Comparison of ENCODE assay signal across 36 cellular contexts in the genomic region with DNA sequence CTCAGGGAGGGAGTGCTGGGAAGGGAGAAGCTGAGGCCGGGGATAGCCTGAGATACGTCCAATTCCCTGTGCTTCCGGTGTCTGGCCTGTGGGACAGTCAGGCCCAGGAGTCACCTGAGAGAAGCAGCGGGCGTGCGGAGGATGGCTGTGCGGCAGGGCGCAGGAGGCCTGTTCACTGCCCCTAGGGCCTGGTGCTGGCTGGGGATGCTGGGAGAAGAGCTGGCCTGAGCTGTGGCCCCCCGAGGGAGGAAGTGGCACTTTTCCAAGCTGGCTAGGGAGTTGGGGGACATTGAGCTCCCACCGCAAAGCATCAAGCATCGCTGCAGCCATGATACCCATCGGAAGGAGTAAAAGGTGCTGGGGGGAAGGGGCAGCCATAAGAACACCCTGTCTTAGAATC.
"Had no signal": no experiment of that assay in that cellular context is flagged by ENCODE, and none has a peak within 500 bp of the region (broad histone marks: within the 10 kb centered on the region; RNA-seq: fewer than 3 reads in every experiment).

No MANE protein-coding gene starts in this region.

- H3K4me3 ChIP-seq: adrenal gland, body of pancreas, breast epithelium had no signal

- H3K4me1 Mint-ChIP-seq: activated B cell treated with CpG ODN at 0.5 μM for 24 hours; activated CD4-positive, alpha-beta T cell treated with anti-CD3 and anti-CD28 coated beads, Interleukin-2, amount 10 ng/mL, durations not matched to agents 24 days and 14 days; activated naive CD8-positive, alpha-beta T cell treated with anti-CD3 and anti-CD28 coated beads for 36 hours; activated T-helper 17 cell treated with anti-CD3 and anti-CD28 coated beads, Interleukin-2, amount 50 U/mL, for 72 hours had no signal

- H3K9me3 Mint-ChIP-seq: activated B cell treated with CpG ODN at 0.5 μM for 24 hours; activated CD4-positive, alpha-beta memory T cell treated with anti-CD3 and anti-CD28 coated beads for 36 hours; activated CD8-positive, alpha-beta T cell treated with anti-CD3 and anti-CD28 coated beads for 36 hours; activated naive CD4-positive, alpha-beta T cell treated with anti-CD3 and anti-CD28 coated beads for 36 hours; activated T-cell treated with anti-CD3 and anti-CD28 coated beads, Interleukin-2, amount 50 U/mL, for 4 hours; activated T-cell treated with anti-CD3 and anti-CD28 coated beads, Interleukin-2, amount 50 U/mL, for 72 hours; activated T-helper 1 cell treated with anti-CD3 and anti-CD28 coated beads, Interleukin-12 subunit alpha, Interleukin-12 subunit beta, Interleukin-2, Interleukin-4 antibody, amounts not matched to agents 30 ng/mL and 10 ng/mL and 1 ng/mL, durations not matched to agents 14 hours and 24 hours and 36 hours; T-cell had no signal

- ATAC-seq: activated CD8-positive, alpha-beta T cell treated with anti-CD3 and anti-CD28 coated beads for 36 hours; activated naive CD4-positive, alpha-beta T cell treated with anti-CD3 and anti-CD28 coated beads, Interleukin-2, amount 50 U/mL, for 72 hours; activated T-cell treated with anti-CD3 and anti-CD28 coated beads, Interleukin-2, amount 50 U/mL, for 4 hours; activated T-cell treated with anti-CD3 and anti-CD28 coated beads, Interleukin-2, amount 50 U/mL, for 72 hours; activated T-helper 17 cell treated with anti-CD3 and anti-CD28 coated beads, Interleukin-2, amount 50 U/mL, for 72 hours; body of pancreas; T-cell had no signal

- H3K27ac ChIP-seq: adrenal gland, body of pancreas, brain microvascular endothelial cell, breast epithelium, VCaP had no signal

- H3K4me1 ChIP-seq: adrenal gland, body of pancreas, breast epithelium had no signal

- H3K27me3 Mint-ChIP-seq: activated B cell treated with CpG ODN at 0.5 μM for 24 hours; activated CD4-positive, alpha-beta memory T cell treated with anti-CD3 and anti-CD28 coated beads for 36 hours; activated CD4-positive, alpha-beta T cell treated with anti-CD3 and anti-CD28 coated beads, Interleukin-2, amount 10 ng/mL, durations not matched to agents 24 days and 14 days; activated CD8-positive, alpha-beta T cell treated with anti-CD3 and anti-CD28 coated beads for 36 hours; activated naive CD8-positive, alpha-beta T cell treated with anti-CD3 and anti-CD28 coated beads for 36 hours; activated T-helper 17 cell treated with anti-CD3 and anti-CD28 coated beads, Interleukin-2, amount 50 U/mL, for 72 hours; T-cell had no signal

- H3K27ac Mint-ChIP-seq: activated B cell treated with CpG ODN at 0.5 μM for 24 hours; activated CD4-positive, alpha-beta memory T cell treated with anti-CD3 and anti-CD28 coated beads for 36 hours; activated CD4-positive, alpha-beta T cell treated with anti-CD3 and anti-CD28 coated beads, Interleukin-2, amount 10 ng/mL, durations not matched to agents 24 days and 14 days; activated CD8-positive, alpha-beta T cell treated with anti-CD3 and anti-CD28 coated beads for 36 hours; activated naive CD4-positive, alpha-beta T cell treated with anti-CD3 and anti-CD28 coated beads for 36 hours; activated naive CD8-positive, alpha-beta T cell treated with anti-CD3 and anti-CD28 coated beads for 36 hours; activated T-cell treated with anti-CD3 and anti-CD28 coated beads, Interleukin-2, amount 50 U/mL, for 72 hours; activated T-helper 1 cell treated with anti-CD3 and anti-CD28 coated beads, Interleukin-12 subunit alpha, Interleukin-12 subunit beta, Interleukin-2, Interleukin-4 antibody, amounts not matched to agents 30 ng/mL and 10 ng/mL and 1 ng/mL, durations not matched to agents 14 hours and 24 hours and 36 hours; activated T-helper 17 cell treated with anti-CD3 and anti-CD28 coated beads, Interleukin-2, amount 50 U/mL, for 72 hours; T-cell; T-helper 2 cell treated with Interferon-gamma antibody and Interleukin-4, amounts not matched to agents 5 μg/mL and 100 μg/mL, for 36 hours had no signal

- FAIRE-seq: astrocyte, TTC549 had no signal

- H3K27me3 ChIP-seq: adrenal gland, body of pancreas, brain microvascular endothelial cell, breast epithelium had no signal

- H3K36me3 ChIP-seq: adrenal gland, brain microvascular endothelial cell, breast epithelium had no signal

- H3K36me3 Mint-ChIP-seq: activated CD4-positive, alpha-beta memory T cell treated with anti-CD3 and anti-CD28 coated beads for 36 hours; activated naive CD4-positive, alpha-beta T cell treated with anti-CD3 and anti-CD28 coated beads, Interleukin-2, amount 50 U/mL, for 72 hours; activated naive CD8-positive, alpha-beta T cell treated with anti-CD3 and anti-CD28 coated beads for 36 hours; T-cell had no signal

- H3K9me3 ChIP-seq: adrenal gland, body of pancreas, breast epithelium had no signal

- H3K4me3 Mint-ChIP-seq: activated B cell treated with CpG ODN at 0.5 μM for 24 hours; activated CD4-positive, alpha-beta memory T cell treated with anti-CD3 and anti-CD28 coated beads for 36 hours; activated CD4-positive, alpha-beta T cell treated with anti-CD3 and anti-CD28 coated beads, Interleukin-2, amount 10 ng/mL, durations not matched to agents 24 days and 14 days; activated CD8-positive, alpha-beta T cell treated with anti-CD3 and anti-CD28 coated beads for 36 hours; activated naive CD4-positive, alpha-beta T cell treated with anti-CD3 and anti-CD28 coated beads for 36 hours; activated naive CD8-positive, alpha-beta T cell treated with anti-CD3 and anti-CD28 coated beads for 36 hours; activated T-cell treated with anti-CD3 and anti-CD28 coated beads, Interleukin-2, amount 50 U/mL, for 4 hours; activated T-cell treated with anti-CD3 and anti-CD28 coated beads, Interleukin-2, amount 50 U/mL, for 72 hours; activated T-helper 1 cell treated with anti-CD3 and anti-CD28 coated beads, Interleukin-12 subunit alpha, Interleukin-12 subunit beta, Interleukin-2, Interleukin-4 antibody, amounts not matched to agents 30 ng/mL and 10 ng/mL and 1 ng/mL, durations not matched to agents 14 hours and 24 hours and 36 hours; activated T-helper 17 cell treated with anti-CD3 and anti-CD28 coated beads, Interleukin-2, amount 50 U/mL, for 72 hours; T-cell; T-helper 2 cell treated with Interferon-gamma antibody and Interleukin-4, amounts not matched to agents 5 μg/mL and 100 μg/mL, for 36 hours had no signal

- DNase-seq: activated B cell treated with CpG ODN at 0.5 μM for 24 hours; activated CD4-positive, alpha-beta memory T cell treated with anti-CD3 and anti-CD28 coated beads for 36 hours; activated CD4-positive, alpha-beta T cell treated with anti-CD3 and anti-CD28 coated beads for 4 hours; activated CD4-positive, alpha-beta T cell treated with anti-CD3 and anti-CD28 coated beads, Interleukin-2, amount 10 ng/mL, durations not matched to agents 24 days and 14 days; activated CD4-positive, alpha-beta T cell treated with anti-CD3 and anti-CD28 coated beads, Interleukin-2, amount 50 U/mL, for 1 hour; activated CD4-positive, alpha-beta T cell treated with anti-CD3 and anti-CD28 coated beads, Interleukin-2, amount 50 U/mL, for 4 hours; activated CD4-positive, CD25-positive, alpha-beta regulatory T cell treated with anti-CD3 and anti-CD28 coated beads, Interleukin-2, amount 50 U/mL, for 72 hours; activated CD8-positive, alpha-beta memory T cell treated with anti-CD3 and anti-CD28 coated beads, Interleukin-2, amount 50 U/mL, for 4 hours; activated CD8-positive, alpha-beta T cell treated with anti-CD3 and anti-CD28 coated beads for 36 hours; activated effector memory CD4-positive, alpha-beta T cell treated with anti-CD3 and anti-CD28 coated beads, Interleukin-2, amount 50 U/mL, for 16 hours; activated gamma-delta T cell treated with Interleukin-2 at 50 U/mL for 16 hours; activated naive CD4-positive, alpha-beta T cell; activated naive CD4-positive, alpha-beta T cell treated with anti-CD3 and anti-CD28 coated beads for 36 hours; activated naive CD4-positive, alpha-beta T cell treated with anti-CD3 and anti-CD28 coated beads, Interleukin-2, amount 50 U/mL, for 16 hours; activated naive CD8-positive, alpha-beta T cell treated with anti-CD3 and anti-CD28 coated beads for 36 hours; activated T-cell treated with anti-CD3 and anti-CD28 coated beads for 4 hours; activated T-cell treated with anti-CD3 and anti-CD28 coated beads, Interleukin-2, amount 50 U/mL, for 1 hour; activated T-cell treated with anti-CD3 and anti-CD28 coated beads, Interleukin-2, amount 50 U/mL, for 4 hours; activated T-cell treated with anti-CD3 and anti-CD28 coated beads, Interleukin-2, amount 50 U/mL, for 72 hours; adrenal gland; amniotic stem cell; aorta; body of pancreas; brain microvascular endothelial cell; central memory CD4-positive, alpha-beta T cell; T-cell; T-helper 2 cell; T-helper 9 cell had no signal
